36 cellular contexts compared by ENCODE assay signal in genomic region chr15:69181419-69181818, GRCh38.
"Had no signal": no experiment of that assay in that cellular context is flagged by ENCODE, and none has a peak within 500 bp of the region (broad histone marks: within the 10 kb centered on the region; RNA-seq: fewer than 3 reads in every experiment).

No MANE protein-coding gene starts in this region.

- H3K4me3 ChIP-seq: ascending aorta, cardiac muscle cell, MG63, Peyer's patch, SJSA1 had no signal

- H3K4me3 Mint-ChIP-seq: activated CD4-positive, alpha-beta T cell treated with anti-CD3 and anti-CD28 coated beads, Interleukin-2, amount 10 ng/mL, durations not matched to agents 7 days and 5 days; activated CD8-positive, alpha-beta T cell treated with anti-CD3 and anti-CD28 coated beads, Interleukin-2, amount 10 ng/mL, durations not matched to agents 7 days and 5 days; activated naive CD4-positive, alpha-beta T cell treated with anti-CD3 and anti-CD28 coated beads, Interleukin-2, amount 50 U/mL, for 24 hours; activated naive CD8-positive, alpha-beta T cell treated with anti-CD3 and anti-CD28 coated beads, Interleukin-2, amount 10 ng/mL, durations not matched to agents 7 days and 5 days; activated T-cell treated with anti-CD3 and anti-CD28 coated beads, Interleukin-2, amount 50 U/mL, for 24 hours; central memory CD8-positive, alpha-beta T cell had no signal

- H3K36me3 Mint-ChIP-seq: activated naive CD4-positive, alpha-beta T cell treated with anti-CD3 and anti-CD28 coated beads, Interleukin-2, amount 50 U/mL, for 24 hours; activated naive CD8-positive, alpha-beta T cell treated with anti-CD3 and anti-CD28 coated beads, Interleukin-2, amount 10 ng/mL, durations not matched to agents 7 days and 5 days had no signal

- DNase-seq: activated CD4-positive, alpha-beta T cell treated with anti-CD3 and anti-CD28 coated beads for 1 hour; activated CD4-positive, alpha-beta T cell treated with anti-CD3 and anti-CD28 coated beads, Interleukin-2, amount 10 ng/mL, durations not matched to agents 7 days and 5 days; activated CD4-positive, alpha-beta T cell treated with anti-CD3 and anti-CD28 coated beads, Interleukin-2, amount 50 U/mL, for 48 hours; activated CD4-positive, CD25-positive, alpha-beta regulatory T cell; activated CD8-positive, alpha-beta T cell treated with anti-CD3 and anti-CD28 coated beads, Interleukin-2, amount 10 ng/mL, durations not matched to agents 7 days and 5 days; activated gamma-delta T cell; activated naive CD4-positive, alpha-beta T cell treated with Interleukin-2 at 50 U/mL for 16 hours; activated naive CD8-positive, alpha-beta T cell treated with anti-CD3 and anti-CD28 coated beads, Interleukin-2, amount 10 ng/mL, durations not matched to agents 7 days and 5 days; activated T-cell treated with anti-CD3 and anti-CD28 coated beads, Interleukin-2, amount 50 U/mL, for 24 hours; amygdala; Kasumi-1; KG1; MG63; NCI-H1092; NCI-H1436 treated with DMSO at 0.1 percent for 48 hours; NCI-H1694 treated with DMSO at 0.1 percent for 48 hours; NCI-H2029; NCI-H510A; NCI-H526; NCI-H748 treated with DMSO at 0.1 percent for 48 hours; NK-92 treated with Interleukin-12 subunit alpha and Interleukin-12 subunit beta, amount 100 ng/mL, for 24 hours; PC-3; Peyer's patch; RPMI8226; SHP77 treated with DMSO at 0.1 percent for 48 hours; SW 1271; T-helper 1 cell; T-helper 2 cell; T-helper 9 cell; WERI-Rb-1 had no signal

- H3K9me3 Mint-ChIP-seq: activated CD4-positive, alpha-beta T cell treated with anti-CD3 and anti-CD28 coated beads, Interleukin-2, amount 10 ng/mL, durations not matched to agents 7 days and 5 days; activated naive CD4-positive, alpha-beta T cell treated with anti-CD3 and anti-CD28 coated beads, Interleukin-2, amount 50 U/mL, for 24 hours; activated naive CD8-positive, alpha-beta T cell treated with anti-CD3 and anti-CD28 coated beads, Interleukin-2, amount 10 ng/mL, durations not matched to agents 7 days and 5 days; activated T-cell treated with anti-CD3 and anti-CD28 coated beads, Interleukin-2, amount 50 U/mL, for 24 hours; activated T-helper 2 cell treated with anti-CD3 and anti-CD28 coated beads, Interferon-gamma antibody, Interleukin-2, Interleukin-4, amounts not matched to agents 10 μg/mL and 5 μg/mL and 100 μg/mL, durations not matched to agents 14 hours and 24 hours and 36 hours; central memory CD8-positive, alpha-beta T cell had no signal

- H3K4me1 Mint-ChIP-seq: activated CD4-positive, alpha-beta T cell treated with anti-CD3 and anti-CD28 coated beads, Interleukin-2, amount 10 ng/mL, durations not matched to agents 7 days and 5 days; activated naive CD4-positive, alpha-beta T cell treated with anti-CD3 and anti-CD28 coated beads, Interleukin-2, amount 50 U/mL, for 24 hours; activated naive CD8-positive, alpha-beta T cell treated with anti-CD3 and anti-CD28 coated beads, Interleukin-2, amount 10 ng/mL, durations not matched to agents 7 days and 5 days; central memory CD8-positive, alpha-beta T cell had no signal

- H3K27me3 Mint-ChIP-seq: activated CD4-positive, alpha-beta T cell treated with anti-CD3 and anti-CD28 coated beads, Interleukin-2, amount 10 ng/mL, durations not matched to agents 7 days and 5 days; activated naive CD4-positive, alpha-beta T cell treated with anti-CD3 and anti-CD28 coated beads, Interleukin-2, amount 50 U/mL, for 24 hours; activated naive CD8-positive, alpha-beta T cell treated with anti-CD3 and anti-CD28 coated beads, Interleukin-2, amount 10 ng/mL, durations not matched to agents 7 days and 5 days; activated T-cell treated with anti-CD3 and anti-CD28 coated beads, Interleukin-2, amount 50 U/mL, for 24 hours; central memory CD8-positive, alpha-beta T cell had no signal

- ATAC-seq: activated CD8-positive, alpha-beta T cell treated with anti-CD3 and anti-CD28 coated beads, Interleukin-2, amount 10 ng/mL, durations not matched to agents 7 days and 5 days; PC-3 had no signal

- H3K27ac Mint-ChIP-seq: activated CD4-positive, alpha-beta T cell treated with anti-CD3 and anti-CD28 coated beads, Interleukin-2, amount 10 ng/mL, durations not matched to agents 7 days and 5 days; activated CD8-positive, alpha-beta T cell treated with anti-CD3 and anti-CD28 coated beads, Interleukin-2, amount 10 ng/mL, durations not matched to agents 7 days and 5 days; activated naive CD4-positive, alpha-beta T cell treated with anti-CD3 and anti-CD28 coated beads, Interleukin-2, amount 50 U/mL, for 24 hours; activated naive CD8-positive, alpha-beta T cell treated with anti-CD3 and anti-CD28 coated beads, Interleukin-2, amount 10 ng/mL, durations not matched to agents 7 days and 5 days; activated T-cell treated with anti-CD3 and anti-CD28 coated beads, Interleukin-2, amount 50 U/mL, for 24 hours; activated T-helper 2 cell treated with anti-CD3 and anti-CD28 coated beads, Interferon-gamma antibody, Interleukin-2, Interleukin-4, amounts not matched to agents 10 μg/mL and 5 μg/mL and 100 μg/mL, durations not matched to agents 14 hours and 24 hours and 36 hours had no signal
